In the genomic region with DNA sequence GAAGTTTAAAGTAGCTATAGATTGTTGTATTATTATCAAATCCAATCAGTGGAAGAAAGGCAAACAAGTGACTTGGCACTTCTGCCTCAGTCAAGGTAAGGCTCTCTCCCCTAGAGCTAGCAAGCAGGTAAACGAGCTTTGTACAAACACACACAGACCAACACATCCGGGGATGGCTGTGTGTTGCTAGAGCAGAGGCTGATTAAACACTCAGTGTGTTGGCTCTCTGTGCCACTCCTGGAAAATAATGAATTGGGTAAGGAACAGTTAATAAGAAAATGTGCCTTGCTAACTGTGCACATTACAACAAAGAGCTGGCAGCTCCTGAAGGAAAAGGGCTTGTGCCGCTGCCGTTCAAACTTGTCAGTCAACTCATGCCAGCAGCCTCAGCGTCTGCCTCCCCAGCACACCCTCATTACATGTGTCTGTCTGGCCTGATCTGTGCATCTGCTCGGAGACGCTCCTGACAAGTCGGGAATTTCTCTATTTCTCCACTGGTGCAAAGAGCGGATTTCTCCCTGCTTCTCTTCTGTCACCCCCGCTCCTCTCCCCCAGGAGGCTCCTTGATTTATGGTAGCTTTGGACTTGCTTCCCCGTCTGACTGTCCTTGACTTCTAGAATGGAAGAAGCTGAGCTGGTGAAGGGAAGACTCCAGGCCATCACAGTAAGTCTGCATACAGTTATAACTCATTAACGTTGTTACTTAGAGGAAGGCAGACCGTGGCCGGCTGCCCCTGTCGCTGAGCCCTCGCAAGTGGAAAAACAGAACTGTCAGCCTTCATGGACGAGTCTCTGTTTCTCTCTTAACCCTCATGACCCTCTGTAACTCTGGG, we compare ENCODE assay signal across 8 cellular contexts. TPM values are rescaled to one million over a fixed set of nuclear protein-coding genes. Genes with fewer than 3 reads are reported as not detected.
DNase-seq lines count a peak whose midpoint lies in the region; ATAC-seq and TF ChIP-seq lines count a peak whose summit lies in the region.

A gene with protein sequence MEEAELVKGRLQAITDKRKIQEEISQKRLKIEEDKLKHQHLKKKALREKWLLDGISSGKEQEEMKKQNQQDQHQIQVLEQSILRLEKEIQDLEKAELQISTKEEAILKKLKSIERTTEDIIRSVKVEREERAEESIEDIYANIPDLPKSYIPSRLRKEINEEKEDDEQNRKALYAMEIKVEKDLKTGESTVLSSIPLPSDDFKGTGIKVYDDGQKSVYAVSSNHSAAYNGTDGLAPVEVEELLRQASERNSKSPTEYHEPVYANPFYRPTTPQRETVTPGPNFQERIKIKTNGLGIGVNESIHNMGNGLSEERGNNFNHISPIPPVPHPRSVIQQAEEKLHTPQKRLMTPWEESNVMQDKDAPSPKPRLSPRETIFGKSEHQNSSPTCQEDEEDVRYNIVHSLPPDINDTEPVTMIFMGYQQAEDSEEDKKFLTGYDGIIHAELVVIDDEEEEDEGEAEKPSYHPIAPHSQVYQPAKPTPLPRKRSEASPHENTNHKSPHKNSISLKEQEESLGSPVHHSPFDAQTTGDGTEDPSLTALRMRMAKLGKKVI (plus strand): TSS at position 415 of the 833 bp plus-strand sequence. CDS start 205 bp downstream, at position 620.

- TF ChIP-seq CTCF in RWPE2 (IDR thresholded peaks at IDR 0.05; ENCODE audit: poor library complexity, severe bottlenecking) (no peak), gastroesophageal sphincter (IDR thresholded peaks at IDR 0.05) (no peak)

- 8 to 16% methylated on average over 6 to 17 of the region's 17 CpGs for WGBS in gastroesophageal sphincter (ENCODE audit: low coverage in 1 of 2), 2 donors

- H3K27ac ChIP-seq in RWPE2 (ENCODE audit: poor library complexity, severe bottlenecking): no peak within 1 kb of the TSS
- peak within 1 kb of the TSS; percentile 68 to 85 (median 84) for H3K27ac ChIP-seq in gastroesophageal sphincter

- H3K27me3 ChIP-seq in RWPE2 (ENCODE audit: insufficient read depth, poor library complexity, severe bottlenecking) (no peaks in the 10 kb centered on the region), gastroesophageal sphincter (no peaks in the 10 kb centered on the region)

- H3K36me3 ChIP-seq in RWPE2 (ENCODE audit: low read depth) (no peaks in the 10 kb centered on the region), gastroesophageal sphincter (no peaks in the 10 kb centered on the region)

- no peak for TF ChIP-seq EP300 in gastroesophageal sphincter (IDR thresholded peaks at IDR 0.05)

- ATAC-seq in RWPE2 (ENCODE audit: low read depth) (peak; percentile 72), gastroesophageal sphincter (peak; percentile 28), HG02981 (IDR thresholded peaks at IDR 0.05; ENCODE audit: unreplicated experiment) (no peak)

- H3K4me3 ChIP-seq in RWPE2 (ENCODE audit: severe bottlenecking) (no peak within 1 kb of the TSS), gastroesophageal sphincter (peak within 1 kb of the TSS; percentile 50 to 72)

- intact Hi-C loops in posterior cingulate gyrus (cut with DNase I): no loop called here

- H3K9me3 ChIP-seq in RWPE2 (ENCODE audit: severe bottlenecking) (no peaks in the 10 kb centered on the region), gastroesophageal sphincter (no peaks in the 10 kb centered on the region)

- H3K4me1 ChIP-seq in RWPE2 (ENCODE audit: insufficient read depth, poor library complexity, severe bottlenecking) (peaks cover 20% of the 10 kb centered on the region), gastroesophageal sphincter (peaks cover 8 to 62% (median 9%) of the 10 kb centered on the region in 3 donors)

- DNase-seq in DMS53 (lab: John Stamatoyannopoulos, UW) (peak; percentile 93), RWPE2 (ENCODE audit: low spot score) (peak; percentile 54), posterior cingulate gyrus (peak in 6 of 10 donors; percentile 5 to 87 (median 38)), NOMO-1 treated with DMSO at 0.1 percent for 48 hours (lab: John Stamatoyannopoulos, UW; ENCODE audit: unreplicated experiment) (no peak), NCI-H187 (lab: John Stamatoyannopoulos, UW) (no peak), putamen (ENCODE audit: low spot score) (no peak)

- TF ChIP-seq POLR2A in gastroesophageal sphincter (IDR thresholded peaks at IDR 0.05): no peak

RNA-seq across cellular contexts. Expression of the gene that starts here (rescaled TPM):
- 10 to 100 TPM; 11.7 to 46.7 (median 23.8) TPM for total RNA-seq in gastroesophageal sphincter

Comparison
In these comparisons a context has a peak if more than half of its experiments do, and no peak if none do; other contexts are left out.
1. DNase-seq: peak in DMS53 (single experiment), RWPE2 (single experiment) and posterior cingulate gyrus (6 of 10); none in NOMO-1 treated with DMSO at 0.1 percent for 48 hours (single experiment), NCI-H187 (0 of 2) and putamen (single experiment).